ENCODE assay signal across 34 cellular contexts in the genomic region with DNA sequence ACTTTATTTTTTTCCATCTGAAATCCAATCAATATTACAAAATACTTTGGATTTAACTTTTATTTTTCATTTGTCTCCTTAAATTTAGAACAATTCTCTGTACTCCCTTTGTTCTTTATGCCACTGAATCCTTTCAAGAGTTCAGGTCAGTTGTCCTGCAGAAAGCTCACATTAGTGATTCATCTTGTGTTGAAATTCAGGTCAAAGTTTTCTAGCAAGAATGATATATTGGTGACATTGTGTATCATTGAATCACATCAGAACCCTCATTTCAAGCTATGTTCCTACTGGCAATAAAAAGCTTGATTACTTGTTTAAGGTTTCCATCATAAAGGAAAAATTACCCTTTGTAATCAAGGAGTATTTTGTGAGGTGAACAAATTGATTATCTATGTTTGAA.
"Had no signal": no experiment of that assay in that cellular context is flagged by ENCODE, and none has a peak within 500 bp of the region (broad histone marks: within the 10 kb centered on the region; RNA-seq: fewer than 3 reads in every experiment).

No MANE protein-coding gene starts in this region.

- H3K36me3 ChIP-seq: MG63 had no signal

- H3K4me3 ChIP-seq: MG63 had no signal

- DNase-seq: Karpas-422, Kasumi-1, MG63, MM.1S, MV-4-11, NCI-H1048, NCI-H1092, NCI-H1092 treated with DMSO at 0.1 percent for 48 hours, NCI-H1105, NCI-H1105 treated with DMSO at 0.1 percent for 48 hours, NCI-H1417, NCI-H1417 treated with DMSO at 0.1 percent for 48 hours, NCI-H1436, NCI-H1436 treated with DMSO at 0.1 percent for 48 hours, NCI-H146, NCI-H1694, NCI-H1694 treated with DMSO at 0.1 percent for 48 hours, NCI-H187, NCI-H187 treated with DMSO at 0.1 percent for 48 hours, NCI-H1930, NCI-H2029, NCI-H2029 treated with DMSO at 0.1 percent for 48 hours, NCI-H2081, NCI-H2081 treated with DMSO at 0.1 percent for 48 hours, NCI-H2107, NCI-H2171, NCI-H2171 treated with DMSO at 0.1 percent for 48 hours, NCI-H2227 treated with DMSO at 0.1 percent for 48 hours, NCI-H226, NCI-H345, NCI-H446, NCI-H446 treated with DMSO at 0.1 percent for 48 hours, NCI-H510A, NCI-H510A treated with DMSO at 0.1 percent for 48 hours had no signal

- H3K9me3 ChIP-seq: MG63 had no signal

- H3K27me3 ChIP-seq: MG63 had no signal
